In the genomic region with DNA sequence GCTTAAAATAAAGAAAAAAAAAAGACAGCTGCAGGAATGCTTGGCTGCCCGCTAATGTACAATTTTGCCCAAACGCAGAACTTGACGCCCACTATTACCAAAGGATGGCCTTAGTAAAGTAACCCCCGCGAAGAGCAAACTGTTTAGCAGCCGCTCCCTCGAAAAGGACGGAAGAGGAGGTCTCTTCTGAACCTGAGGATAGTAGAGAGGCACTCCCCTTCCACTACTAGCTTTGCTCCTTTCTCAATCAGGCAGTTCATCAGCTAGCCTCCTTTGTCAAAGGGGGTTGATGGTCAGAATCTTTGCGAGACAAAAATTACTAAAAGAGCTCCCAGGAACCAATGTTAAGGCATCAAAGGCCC, we compare ENCODE assay signal across 8 cellular contexts. TPM values are rescaled to one million over a fixed set of nuclear protein-coding genes. Genes with fewer than 3 reads are reported as not detected.
A peak's percentile ranks its signal among the peaks of the same experiment; 100 is the strongest.
DNase-seq lines count a peak whose midpoint lies in the region; TF ChIP-seq lines count a peak whose summit lies in the region.

No MANE protein-coding gene starts in this region.

- intact Hi-C loops in activated naive CD4-positive, alpha-beta T cell treated with anti-CD3 and anti-CD28 coated beads for 36 hours (cut with micrococcal nuclease) = loop anchor here (5.0 to 10.0 kb wide), 3 partner anchors 561 to 1299 kb away; partner anchors contain the start of gene LPAR6
- intact Hi-C loops in lower leg skin (cut with DNase I; ENCODE audit: low total_unique reads) (loop anchor here (10.0 kb wide), 1 partner anchor 51 kb away; the partner anchor contains the start of gene PHF11), tibial artery (cut with DNase I; ENCODE audit: low total_unique reads) (loop anchor here (10.0 kb wide), 1 partner anchor 141 kb away; the partner anchor contains the start of gene RCBTB1)

- peak overlapping the region; percentile 92 for H3K4me3 Mint-ChIP-seq in activated naive CD4-positive, alpha-beta T cell treated with anti-CD3 and anti-CD28 coated beads for 36 hours
- H3K4me3 Mint-ChIP-seq in chondrocyte (ENCODE audit: unreplicated experiment) = peak overlapping the region; percentile 98

- H3K9me3 ChIP-seq in tibial artery = no peaks in the 10 kb centered on the region

- no peak for DNase-seq in activated naive CD4-positive, alpha-beta T cell treated with anti-CD3 and anti-CD28 coated beads for 36 hours
- DNase-seq in activated naive CD4-positive, alpha-beta T cell treated with anti-CD3 and anti-CD28 coated beads, Interleukin-2, amount 50 U/mL, for 16 hours = no peak
- peak; percentile 46 for DNase-seq in NOMO-1 treated with DMSO at 0.1 percent for 48 hours (lab: John Stamatoyannopoulos, UW; ENCODE audit: unreplicated experiment)
- DNase-seq in chondrocyte (ENCODE audit: low spot score) = no peak
- DNase-seq in lower leg skin (ENCODE audit: low spot score in 2 of 2) = no peak
- DNase-seq in tibial artery = no peak
- no peak for DNase-seq in NCI-H2196 (lab: John Stamatoyannopoulos, UW; ENCODE audit: unreplicated experiment)
- DNase-seq in dedifferentiated amniotic fluid mesenchymal stem cell (ENCODE audit: extremely low spot score) = no peak

- H3K27ac ChIP-seq in tibial artery = peak overlapping the region; percentile 94 to 95

- no peaks in the 10 kb centered on the region for H3K36me3 ChIP-seq in tibial artery

- CTCF ChIA-PET in activated naive CD4-positive, alpha-beta T cell treated with anti-CD3 and anti-CD28 coated beads for 36 hours (lab: Charles Lee) = interaction anchor here (0.6 to 2.1 kb wide), 8 partner anchors 10 to 1622 kb away, joined by 3 to 8 read pairs (median 4); partner anchors contain the start of gene PHF11

- H3K27me3 ChIP-seq in tibial artery = no peaks in the 10 kb centered on the region

- peaks cover 4% of the 10 kb centered on the region for H3K36me3 Mint-ChIP-seq in activated naive CD4-positive, alpha-beta T cell treated with anti-CD3 and anti-CD28 coated beads for 36 hours (ENCODE audit: low read depth)
- H3K36me3 Mint-ChIP-seq in chondrocyte (ENCODE audit: low read depth) = no peaks in the 10 kb centered on the region

- H3K4me1 Mint-ChIP-seq in activated naive CD4-positive, alpha-beta T cell treated with anti-CD3 and anti-CD28 coated beads for 36 hours (ENCODE audit: low read depth) = peaks cover 50% of the 10 kb centered on the region
- peaks cover 35% of the 10 kb centered on the region for H3K4me1 Mint-ChIP-seq in chondrocyte (ENCODE audit: low read depth)

- peak overlapping the region; percentile 53 for H3K4me3 ChIP-seq in lower leg skin (ENCODE audit: low read depth, poor library complexity, severe bottlenecking)
- peak overlapping the region; percentile 83 to 84 for H3K4me3 ChIP-seq in tibial artery

- peaks cover 0 to 41% (median 10%) of the 10 kb centered on the region in 4 donors for H3K4me1 ChIP-seq in tibial artery

- 2 to 3% methylated on average over 9 of the region's 9 CpGs for WGBS in lower leg skin, 2 donors

- TF ChIP-seq POLR2A in lower leg skin (IDR thresholded peaks at IDR 0.05) = no peak

- H3K27ac Mint-ChIP-seq in activated naive CD4-positive, alpha-beta T cell treated with anti-CD3 and anti-CD28 coated beads for 36 hours = peak overlapping the region; percentile 96
- H3K27ac Mint-ChIP-seq in chondrocyte (ENCODE audit: unreplicated experiment) = peak overlapping the region; percentile 99

- no peak for TF ChIP-seq CTCF in chondrocyte (IDR thresholded peaks at IDR 0.05)
- no peak for TF ChIP-seq CTCF in lower leg skin (IDR thresholded peaks at IDR 0.05)
- no peak for TF ChIP-seq CTCF in tibial artery (IDR thresholded peaks at IDR 0.05)

- no peaks in the 10 kb centered on the region for H3K27me3 Mint-ChIP-seq in activated naive CD4-positive, alpha-beta T cell treated with anti-CD3 and anti-CD28 coated beads for 36 hours (ENCODE audit: low read depth)
- no peaks in the 10 kb centered on the region for H3K27me3 Mint-ChIP-seq in chondrocyte (ENCODE audit: low read depth)

- H3K9me3 Mint-ChIP-seq in activated naive CD4-positive, alpha-beta T cell treated with anti-CD3 and anti-CD28 coated beads for 36 hours = no peaks in the 10 kb centered on the region
- H3K9me3 Mint-ChIP-seq in chondrocyte (ENCODE audit: low read depth) = no peaks in the 10 kb centered on the region

RNA-seq across cellular contexts. Expression of gene CAB39L, which starts 0.6 kb away (rescaled TPM):
- 1 to 10 TPM; 3.8 to 4.5 TPM for total RNA-seq in activated naive CD4-positive, alpha-beta T cell treated with anti-CD3 and anti-CD28 coated beads for 36 hours
- total RNA-seq in chondrocyte (5.1 to 6.2 TPM (median 6.0 TPM) in 3 replicates), lower leg skin (10 to 100 TPM; 14.9 to 31.1 (median 26.3) TPM)

RNA-seq across cellular contexts. Expression of gene SETDB2, which starts 0.8 kb away (rescaled TPM):
- 10 to 100 TPM; 15.8 to 16.2 TPM for total RNA-seq in activated naive CD4-positive, alpha-beta T cell treated with anti-CD3 and anti-CD28 coated beads for 36 hours
- 7.3 to 10.3 TPM (median 8.2 TPM) in 3 replicates for total RNA-seq in chondrocyte
- total RNA-seq in lower leg skin = 10 to 100 TPM in 2 of 4 donors, 1 to 10 TPM in 2; 9.3 to 14.4 (median 9.9) TPM

RNA-seq across cellular contexts. Expression of gene PHF11, which starts 52.4 kb away (rescaled TPM):
- 10 to 100 TPM; 91.4 to 96.9 TPM for total RNA-seq in activated naive CD4-positive, alpha-beta T cell treated with anti-CD3 and anti-CD28 coated beads for 36 hours
- 20.4 to 26.0 TPM (median 24.6 TPM) in 3 replicates for total RNA-seq in chondrocyte
- 10 to 100 TPM; 21.2 to 49.4 (median 32.0) TPM for total RNA-seq in lower leg skin
